1 cellular context compared by ENCODE assay signal in genomic region chr3:194537732-194538247, GRCh38.
TF ChIP-seq lines count a peak whose summit lies in the region.

No MANE protein-coding gene starts in this region.

TF ChIP-seq in HepG2, 621 proteins besides CTCF, POLR2A, EP300 and RAD21 (continued from another document and continues in another):
- TF ChIP-seq CC2D1A (CRISPR knock-in tag; IDR thresholded peaks at IDR 0.05) (0 out of 2 replicates have a peak, but pooled peaks have one; percentile 24), ZNF616 (CRISPR knock-in tag; IDR thresholded peaks at IDR 0.05; ENCODE audit: low read depth) (no peak), NFE2L2 (IDR thresholded peaks at IDR 0.05; ENCODE audit: low read length) (no peak), ZNF350 (CRISPR knock-in tag; IDR thresholded peaks at IDR 0.05; ENCODE audit: borderline replicate concordance, low read depth) (peak; percentile 55; the same call in 1 of the 2 replicates), BRD4 (CRISPR knock-in tag; IDR thresholded peaks at IDR 0.05) (no peak), POLR2AphosphoS2 (IDR thresholded peaks at IDR 0.05; ENCODE audit: low read depth, low read length) (no peak), TGIF2 (CRISPR knock-in tag; IDR thresholded peaks at IDR 0.05) (no peak), ZMYM4 (CRISPR knock-in tag; IDR thresholded peaks at IDR 0.05) (no peak), KLF9 (CRISPR knock-in tag; IDR thresholded peaks at IDR 0.05; ENCODE audit: low read depth) (no peak), TEAD3 (CRISPR knock-in tag; optimal IDR thresholded peaks at IDR 0.05; ENCODE audit: borderline replicate concordance) (peak; percentile 73), HMG20B (CRISPR knock-in tag; conservative IDR thresholded peaks at IDR 0.05) (no peak), ZNF749 (CRISPR knock-in tag; IDR thresholded peaks at IDR 0.05; ENCODE audit: borderline replicate concordance) (no peak), MTA1 (CRISPR knock-in tag; IDR thresholded peaks at IDR 0.05; ENCODE audit: borderline replicate concordance) (no peak), ZBTB21 (CRISPR knock-in tag; IDR thresholded peaks at IDR 0.05) (no peak), ZNF451 (CRISPR knock-in tag; IDR thresholded peaks at IDR 0.05) (no peak), NR2F6 (IDR thresholded peaks at IDR 0.05) (no peak), NR2F6 (CRISPR knock-in tag; IDR thresholded peaks at IDR 0.05) (no peak), BCL6 (CRISPR knock-in tag; IDR thresholded peaks at IDR 0.05) (no peak), ZNF556 (CRISPR knock-in tag; IDR thresholded peaks at IDR 0.05; ENCODE audit: borderline replicate concordance) (no peak), ZNF101 (CRISPR knock-in tag; IDR thresholded peaks at IDR 0.05; ENCODE audit: borderline replicate concordance, low read depth) (no peak), ZNF230 (CRISPR knock-in tag; IDR thresholded peaks at IDR 0.05) (no peak), ZFP37 (CRISPR knock-in tag; IDR thresholded peaks at IDR 0.05; ENCODE audit: borderline replicate concordance) (no peak), DPF2 (CRISPR knock-in tag; IDR thresholded peaks at IDR 0.05; ENCODE audit: borderline replicate concordance, low read depth) (0 out of 2 replicates have a peak, but pooled peaks have one; percentile 17), MAFF (IDR thresholded peaks at IDR 0.05; ENCODE audit: low read depth, low read length) (peak; percentile 21; the same call in 1 of the 2 replicates), SMAD9 (CRISPR knock-in tag; IDR thresholded peaks at IDR 0.05) (no peak), ATF7 (IDR thresholded peaks at IDR 0.05) (no peak), ATF7 (CRISPR knock-in tag; IDR thresholded peaks at IDR 0.05) (no peak), ZNF207 (IDR thresholded peaks at IDR 0.05; ENCODE audit: borderline replicate concordance) (no peak), NFE2L1 (CRISPR knock-in tag; IDR thresholded peaks at IDR 0.05; ENCODE audit: borderline replicate concordance) (no peak), DNMT3B (CRISPR knock-in tag; conservative IDR thresholded peaks at IDR 0.05) (no peak), FOXP4 (CRISPR knock-in tag; IDR thresholded peaks at IDR 0.05) (no peak), RXRA (CRISPR knock-in tag; IDR thresholded peaks at IDR 0.05) (peak; percentile 59; the same call in 1 of the 2 replicates), IKZF4 (CRISPR knock-in tag; IDR thresholded peaks at IDR 0.05; ENCODE audit: borderline replicate concordance, low read depth, not compliant biosample characterization) (no peak), NPAS2 (CRISPR knock-in tag; IDR thresholded peaks at IDR 0.05; ENCODE audit: borderline replicate concordance) (no peak), FOSL2 (CRISPR knock-in tag; IDR thresholded peaks at IDR 0.05) (no peak), KDM1A (CRISPR knock-in tag; IDR thresholded peaks at IDR 0.05) (no peak), ARID4A (CRISPR knock-in tag; IDR thresholded peaks at IDR 0.05; ENCODE audit: borderline replicate concordance) (no peak; the same call in 1 of the 2 replicates), HIVEP1 (CRISPR knock-in tag; IDR thresholded peaks at IDR 0.05) (no peak), ZFP36L1 (CRISPR knock-in tag; IDR thresholded peaks at IDR 0.05) (no peak), RELA (CRISPR knock-in tag; IDR thresholded peaks at IDR 0.05) (no peak), SP2 (CRISPR knock-in tag; IDR thresholded peaks at IDR 0.05) (no peak), BATF2 (CRISPR knock-in tag; IDR thresholded peaks at IDR 0.05) (no peak)
- TF ChIP-seq, protein P1, sequence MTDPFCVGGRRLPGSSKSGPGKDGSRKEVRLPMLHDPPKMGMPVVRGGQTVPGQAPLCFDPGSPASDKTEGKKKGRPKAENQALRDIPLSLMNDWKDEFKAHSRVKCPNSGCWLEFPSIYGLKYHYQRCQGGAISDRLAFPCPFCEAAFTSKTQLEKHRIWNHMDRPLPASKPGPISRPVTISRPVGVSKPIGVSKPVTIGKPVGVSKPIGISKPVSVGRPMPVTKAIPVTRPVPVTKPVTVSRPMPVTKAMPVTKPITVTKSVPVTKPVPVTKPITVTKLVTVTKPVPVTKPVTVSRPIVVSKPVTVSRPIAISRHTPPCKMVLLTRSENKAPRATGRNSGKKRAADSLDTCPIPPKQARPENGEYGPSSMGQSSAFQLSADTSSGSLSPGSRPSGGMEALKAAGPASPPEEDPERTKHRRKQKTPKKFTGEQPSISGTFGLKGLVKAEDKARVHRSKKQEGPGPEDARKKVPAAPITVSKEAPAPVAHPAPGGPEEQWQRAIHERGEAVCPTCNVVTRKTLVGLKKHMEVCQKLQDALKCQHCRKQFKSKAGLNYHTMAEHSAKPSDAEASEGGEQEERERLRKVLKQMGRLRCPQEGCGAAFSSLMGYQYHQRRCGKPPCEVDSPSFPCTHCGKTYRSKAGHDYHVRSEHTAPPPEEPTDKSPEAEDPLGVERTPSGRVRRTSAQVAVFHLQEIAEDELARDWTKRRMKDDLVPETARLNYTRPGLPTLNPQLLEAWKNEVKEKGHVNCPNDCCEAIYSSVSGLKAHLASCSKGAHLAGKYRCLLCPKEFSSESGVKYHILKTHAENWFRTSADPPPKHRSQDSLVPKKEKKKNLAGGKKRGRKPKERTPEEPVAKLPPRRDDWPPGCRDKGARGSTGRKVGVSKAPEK (CRISPR knock-in tag; IDR thresholded peaks at IDR 0.05; ENCODE audit: borderline replicate concordance), result no peak
- TF ChIP-seq, protein P2, sequence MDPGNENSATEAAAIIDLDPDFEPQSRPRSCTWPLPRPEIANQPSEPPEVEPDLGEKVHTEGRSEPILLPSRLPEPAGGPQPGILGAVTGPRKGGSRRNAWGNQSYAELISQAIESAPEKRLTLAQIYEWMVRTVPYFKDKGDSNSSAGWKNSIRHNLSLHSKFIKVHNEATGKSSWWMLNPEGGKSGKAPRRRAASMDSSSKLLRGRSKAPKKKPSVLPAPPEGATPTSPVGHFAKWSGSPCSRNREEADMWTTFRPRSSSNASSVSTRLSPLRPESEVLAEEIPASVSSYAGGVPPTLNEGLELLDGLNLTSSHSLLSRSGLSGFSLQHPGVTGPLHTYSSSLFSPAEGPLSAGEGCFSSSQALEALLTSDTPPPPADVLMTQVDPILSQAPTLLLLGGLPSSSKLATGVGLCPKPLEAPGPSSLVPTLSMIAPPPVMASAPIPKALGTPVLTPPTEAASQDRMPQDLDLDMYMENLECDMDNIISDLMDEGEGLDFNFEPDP (CRISPR knock-in tag; conservative IDR thresholded peaks at IDR 0.05), result 0 out of 2 replicates have a peak, but pooled peaks have one; percentile 41
- TF ChIP-seq, protein P3, sequence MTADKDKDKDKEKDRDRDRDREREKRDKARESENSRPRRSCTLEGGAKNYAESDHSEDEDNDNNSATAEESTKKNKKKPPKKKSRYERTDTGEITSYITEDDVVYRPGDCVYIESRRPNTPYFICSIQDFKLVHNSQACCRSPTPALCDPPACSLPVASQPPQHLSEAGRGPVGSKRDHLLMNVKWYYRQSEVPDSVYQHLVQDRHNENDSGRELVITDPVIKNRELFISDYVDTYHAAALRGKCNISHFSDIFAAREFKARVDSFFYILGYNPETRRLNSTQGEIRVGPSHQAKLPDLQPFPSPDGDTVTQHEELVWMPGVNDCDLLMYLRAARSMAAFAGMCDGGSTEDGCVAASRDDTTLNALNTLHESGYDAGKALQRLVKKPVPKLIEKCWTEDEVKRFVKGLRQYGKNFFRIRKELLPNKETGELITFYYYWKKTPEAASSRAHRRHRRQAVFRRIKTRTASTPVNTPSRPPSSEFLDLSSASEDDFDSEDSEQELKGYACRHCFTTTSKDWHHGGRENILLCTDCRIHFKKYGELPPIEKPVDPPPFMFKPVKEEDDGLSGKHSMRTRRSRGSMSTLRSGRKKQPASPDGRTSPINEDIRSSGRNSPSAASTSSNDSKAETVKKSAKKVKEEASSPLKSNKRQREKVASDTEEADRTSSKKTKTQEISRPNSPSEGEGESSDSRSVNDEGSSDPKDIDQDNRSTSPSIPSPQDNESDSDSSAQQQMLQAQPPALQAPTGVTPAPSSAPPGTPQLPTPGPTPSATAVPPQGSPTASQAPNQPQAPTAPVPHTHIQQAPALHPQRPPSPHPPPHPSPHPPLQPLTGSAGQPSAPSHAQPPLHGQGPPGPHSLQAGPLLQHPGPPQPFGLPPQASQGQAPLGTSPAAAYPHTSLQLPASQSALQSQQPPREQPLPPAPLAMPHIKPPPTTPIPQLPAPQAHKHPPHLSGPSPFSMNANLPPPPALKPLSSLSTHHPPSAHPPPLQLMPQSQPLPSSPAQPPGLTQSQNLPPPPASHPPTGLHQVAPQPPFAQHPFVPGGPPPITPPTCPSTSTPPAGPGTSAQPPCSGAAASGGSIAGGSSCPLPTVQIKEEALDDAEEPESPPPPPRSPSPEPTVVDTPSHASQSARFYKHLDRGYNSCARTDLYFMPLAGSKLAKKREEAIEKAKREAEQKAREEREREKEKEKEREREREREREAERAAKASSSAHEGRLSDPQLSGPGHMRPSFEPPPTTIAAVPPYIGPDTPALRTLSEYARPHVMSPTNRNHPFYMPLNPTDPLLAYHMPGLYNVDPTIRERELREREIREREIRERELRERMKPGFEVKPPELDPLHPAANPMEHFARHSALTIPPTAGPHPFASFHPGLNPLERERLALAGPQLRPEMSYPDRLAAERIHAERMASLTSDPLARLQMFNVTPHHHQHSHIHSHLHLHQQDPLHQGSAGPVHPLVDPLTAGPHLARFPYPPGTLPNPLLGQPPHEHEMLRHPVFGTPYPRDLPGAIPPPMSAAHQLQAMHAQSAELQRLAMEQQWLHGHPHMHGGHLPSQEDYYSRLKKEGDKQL (CRISPR knock-in tag; IDR thresholded peaks at IDR 0.05; ENCODE audit: low read depth), result no peak
- TF ChIP-seq, protein P4, sequence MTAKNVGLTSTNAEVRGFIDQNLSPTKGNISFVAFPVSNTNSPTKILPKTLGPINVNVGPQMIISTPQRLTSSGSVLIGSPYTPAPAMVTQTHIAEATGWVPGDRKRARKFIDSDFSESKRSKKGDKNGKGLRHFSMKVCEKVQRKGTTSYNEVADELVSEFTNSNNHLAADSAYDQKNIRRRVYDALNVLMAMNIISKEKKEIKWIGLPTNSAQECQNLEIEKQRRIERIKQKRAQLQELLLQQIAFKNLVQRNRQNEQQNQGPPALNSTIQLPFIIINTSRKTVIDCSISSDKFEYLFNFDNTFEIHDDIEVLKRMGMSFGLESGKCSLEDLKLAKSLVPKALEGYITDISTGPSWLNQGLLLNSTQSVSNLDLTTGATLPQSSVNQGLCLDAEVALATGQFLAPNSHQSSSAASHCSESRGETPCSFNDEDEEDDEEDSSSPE (CRISPR knock-in tag; IDR thresholded peaks at IDR 0.05), result no peak
- TF ChIP-seq, protein P5, sequence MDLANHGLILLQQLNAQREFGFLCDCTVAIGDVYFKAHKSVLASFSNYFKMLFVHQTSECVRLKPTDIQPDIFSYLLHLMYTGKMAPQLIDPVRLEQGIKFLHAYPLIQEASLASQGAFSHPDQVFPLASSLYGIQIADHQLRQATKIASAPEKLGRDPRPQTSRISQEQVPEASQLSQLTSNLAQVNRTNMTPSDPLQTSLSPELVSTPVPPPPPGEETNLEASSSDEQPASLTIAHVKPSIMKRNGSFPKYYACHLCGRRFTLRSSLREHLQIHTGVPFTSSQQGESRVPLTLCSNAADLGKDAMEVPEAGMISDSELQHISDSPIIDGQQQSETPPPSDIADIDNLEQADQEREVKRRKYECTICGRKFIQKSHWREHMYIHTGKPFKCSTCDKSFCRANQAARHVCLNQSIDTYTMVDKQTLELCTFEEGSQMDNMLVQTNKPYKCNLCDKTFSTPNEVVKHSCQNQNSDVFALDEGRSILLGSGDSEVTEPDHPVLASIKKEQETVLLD (CRISPR knock-in tag; IDR thresholded peaks at IDR 0.05; ENCODE audit: low read depth), result no peak
